Comparison of ENCODE assay signal across 9 cellular contexts in genomic region chr17:41737680-41738023, GRCh38. TPM values are rescaled to one million over a fixed set of nuclear protein-coding genes. Genes with fewer than 3 reads are reported as not detected.
DNase-seq lines count a peak whose midpoint lies in the region; ATAC-seq and TF ChIP-seq lines count a peak whose summit lies in the region.
"Had no signal": no experiment of that assay in that cellular context is flagged by ENCODE, and none has a peak within 500 bp of the region (broad histone marks: within the 10 kb centered on the region; RNA-seq: fewer than 3 reads in every experiment).

No MANE protein-coding gene starts in this region.

- H3K9me3 Mint-ChIP-seq in activated T-cell treated with anti-CD3 and anti-CD28 coated beads, Interleukin-2, amount 50 U/mL, for 72 hours = no peaks in the 10 kb centered on the region
- H3K9me3 Mint-ChIP-seq in activated B cell treated with CpG ODN at 0.5 μM for 24 hours = no peaks in the 10 kb centered on the region

- no peak overlapping the region for H4K8ac ChIP-seq in neuronal stem cell (ENCODE audit: low read depth, low read length)

- no peak overlapping the region for H3K14ac ChIP-seq in neuronal stem cell (ENCODE audit: low read length)

- no CpG with 5 or more reads among the region's 5 CpGs for WGBS in neuronal stem cell (ENCODE audit: extremely low coverage in 2 of 2, insufficient read length in 2 of 2, insufficient replicate concordance in 1 of 2), 2 donors
- 25 to 33% methylated on average over 5 of the region's 5 CpGs for WGBS in aorta, 2 donors

- intact Hi-C loops in activated B cell treated with CpG ODN at 0.5 μM for 24 hours (cut with micrococcal nuclease) (loop anchor here (1.0 to 10.0 kb wide), 6 partner anchors 49 to 379 kb away; partner anchors contain the start of genes JUP, KLHL11 and P3H4), aorta (cut with DNase I) (loop anchor here (1.0 to 2.0 kb wide), 2 partner anchors 63 to 64 kb away; no protein-coding TSS in a partner anchor)

- H3K23ac ChIP-seq in neuronal stem cell (ENCODE audit: low read depth, low read length, poor library complexity) = no peak overlapping the region

- H3K4me3 Mint-ChIP-seq in activated T-cell treated with anti-CD3 and anti-CD28 coated beads, Interleukin-2, amount 50 U/mL, for 72 hours = no peak overlapping the region
- no peak overlapping the region for H3K4me3 Mint-ChIP-seq in activated B cell treated with CpG ODN at 0.5 μM for 24 hours

- H3K36me3 ChIP-seq in HEK293 (ENCODE audit: control insufficient read depth in 2 of 2, insufficient read depth in 1 of 2, low read length in 2 of 2) (no peaks in the 10 kb centered on the region), neuronal stem cell (replicated peaks in 1 of 2; ENCODE audit: control insufficient read depth in 2 of 2, insufficient read depth in 2 of 2, low read length in 2 of 2) (no peaks in the 10 kb centered on the region), aorta (ENCODE audit: control insufficient read depth in 1 of 2, insufficient read depth in 2 of 2, low read length in 1 of 2) (no peaks in the 10 kb centered on the region)

- no peak overlapping the region for H3K4me2 ChIP-seq in neuronal stem cell (ENCODE audit: insufficient read depth, low read length, poor library complexity, severe bottlenecking)

- no peaks in the 10 kb centered on the region for H3K79me1 ChIP-seq in neuronal stem cell (ENCODE audit: low read depth, low read length)

- H3K27me3 ChIP-seq in neuronal stem cell (ENCODE audit: control insufficient read depth in 3 of 3, insufficient read depth in 3 of 3, low read depth in 1 of 3, low read length in 3 of 3) (peaks cover 5 to 36% (median 35%) of the 10 kb centered on the region in 3 experiments), aorta (ENCODE audit: control insufficient read depth in 1 of 2, insufficient read depth in 2 of 2, low read length in 1 of 2) (peaks cover 0 to 3% of the 10 kb centered on the region in 2 donors)

- H3K27me3 Mint-ChIP-seq in activated T-cell treated with anti-CD3 and anti-CD28 coated beads, Interleukin-2, amount 50 U/mL, for 72 hours (ENCODE audit: low read depth) = peaks cover 40% of the 10 kb centered on the region
- H3K27me3 Mint-ChIP-seq in activated B cell treated with CpG ODN at 0.5 μM for 24 hours = peaks cover 23% of the 10 kb centered on the region

- H3K9ac ChIP-seq in neuronal stem cell (ENCODE audit: low read depth, low read length, poor library complexity) = no peak overlapping the region

- H3K9me3 ChIP-seq in HEK293 (ENCODE audit: control insufficient read depth, insufficient read depth, low read depth, low read length) (no peaks in the 10 kb centered on the region), neuronal stem cell (replicated peaks in 1 of 2; ENCODE audit: control insufficient read depth in 2 of 2, insufficient read depth in 1 of 2, low read depth in 1 of 2, low read length in 2 of 2) (no peaks in the 10 kb centered on the region), aorta (ENCODE audit: control insufficient read depth, low read length) (no peaks in the 10 kb centered on the region)

- no peak overlapping the region for H2BK5ac ChIP-seq in neuronal stem cell (ENCODE audit: low read length)

- no peaks in the 10 kb centered on the region for H3K36me3 Mint-ChIP-seq in activated T-cell treated with anti-CD3 and anti-CD28 coated beads, Interleukin-2, amount 50 U/mL, for 72 hours (ENCODE audit: insufficient read depth in 2 of 2)
- no peaks in the 10 kb centered on the region for H3K36me3 Mint-ChIP-seq in activated B cell treated with CpG ODN at 0.5 μM for 24 hours (ENCODE audit: low read depth)

- H3K18ac ChIP-seq in neuronal stem cell (ENCODE audit: low read length) = no peak overlapping the region

- TF ChIP-seq CTCF in HEK293 (tag by site-specific recombination; IDR thresholded peaks at IDR 0.05) = no peak
- no peak for TF ChIP-seq CTCF in activated B cell treated with CpG ODN at 0.5 μM for 24 hours (IDR thresholded peaks at IDR 0.05)

- H3K4me3 ChIP-seq in HEK293 (ENCODE audit: low read depth, low read length) (no peak overlapping the region), neuronal stem cell (ENCODE audit: low read length in 2 of 2) (no peak overlapping the region), aorta (ENCODE audit: low read length in 2 of 2) (no peak overlapping the region)

- H2AFZ ChIP-seq in neuronal stem cell (ENCODE audit: low read length) = peak overlapping the region; percentile 95

- peak; percentile 5 to 6 for ATAC-seq in activated T-cell treated with anti-CD3 and anti-CD28 coated beads, Interleukin-2, amount 50 U/mL, for 72 hours (replicated peaks in 1 of 2)
- ATAC-seq in activated B cell treated with CpG ODN at 0.5 μM for 24 hours (ENCODE audit: low read depth) = peak; percentile 8
- no peak for ATAC-seq in aorta (ENCODE audit: low FRiP score)

- CTCF ChIA-PET in HEK293 (lab: Yijun Ruan, JAX) = interaction anchor here (0.6 to 3.3 kb wide), 38 partner anchors 10 to 1315 kb away, joined by 3 to 51 read pairs (median 4); partner anchors contain the start of genes JUP, KLHL10 and P3H4
- CTCF ChIA-PET in activated B cell treated with CpG ODN at 0.5 μM for 24 hours (lab: Charles Lee) = interaction anchor here (1.3 to 4.3 kb wide), 5 partner anchors 49 to 73 kb away, joined by 5 to 54 read pairs (median 7); partner anchors contain the start of genes JUP and P3H4

- H3K4me1 Mint-ChIP-seq in activated T-cell treated with anti-CD3 and anti-CD28 coated beads, Interleukin-2, amount 50 U/mL, for 72 hours (ENCODE audit: low read depth) = peaks cover 17% of the 10 kb centered on the region
- H3K4me1 Mint-ChIP-seq in activated B cell treated with CpG ODN at 0.5 μM for 24 hours = peaks cover 11% of the 10 kb centered on the region

- no peak for TF ChIP-seq POLR2A in erythroblast (IDR thresholded peaks at IDR 0.05; ENCODE audit: low read length)

- no peak overlapping the region for H3K27ac Mint-ChIP-seq in activated T-cell treated with anti-CD3 and anti-CD28 coated beads, Interleukin-2, amount 50 U/mL, for 72 hours
- no peak overlapping the region for H3K27ac Mint-ChIP-seq in activated B cell treated with CpG ODN at 0.5 μM for 24 hours

- H2BK120ac ChIP-seq in neuronal stem cell (ENCODE audit: low read depth, low read length) = no peak overlapping the region

- H3K4ac ChIP-seq in neuronal stem cell (ENCODE audit: low read length) = no peak overlapping the region

- no peak overlapping the region for H2BK12ac ChIP-seq in neuronal stem cell (ENCODE audit: low read length)

- H3K4me1 ChIP-seq in HEK293 (ENCODE audit: control insufficient read depth, insufficient read depth, low read length) = peaks cover 2% of the 10 kb centered on the region; the same call in 1 of the 2 replicates
- peaks cover 6 to 9% of the 10 kb centered on the region in 2 donors for H3K4me1 ChIP-seq in neuronal stem cell (ENCODE audit: control insufficient read depth in 2 of 2, insufficient read depth in 1 of 2, low read depth in 1 of 2, low read length in 2 of 2)
- H3K4me1 ChIP-seq in aorta (ENCODE audit: control insufficient read depth in 1 of 2, insufficient read depth in 2 of 2, low read length in 2 of 2) = no peaks in the 10 kb centered on the region

- no peak overlapping the region for H2BK15ac ChIP-seq in neuronal stem cell (ENCODE audit: low read length)

- no peak overlapping the region for H4K91ac ChIP-seq in neuronal stem cell (ENCODE audit: low read depth, low read length, poor library complexity)

- no peak overlapping the region for H2AK5ac ChIP-seq in neuronal stem cell (ENCODE audit: low read depth, low read length)

- DNase-seq in activated T-cell treated with anti-CD3 and anti-CD28 coated beads, Interleukin-2, amount 50 U/mL, for 72 hours = peak in 1 of 2 donors; percentile 8
- DNase-seq in activated T-cell treated with anti-CD3 and anti-CD28 coated beads, Interleukin-2, amount 50 U/mL, for 48 hours = no peak
- no peak for DNase-seq in activated B cell treated with CpG ODN at 0.5 μM for 24 hours
- DNase-seq in neuronal stem cell (ENCODE audit: low spot score) = no peak
- DNase-seq in erythroblast (lab: John Stamatoyannopoulos, UW) = no peak
- DNase-seq in mucosa of gallbladder (ENCODE audit: low spot score) = no peak
- DNase-seq in aorta = no peak

- POLR2A ChIA-PET in HEK293 (lab: Yijun Ruan, JAX) (interaction anchor here (0.6 to 1.9 kb wide), 7 partner anchors 48 to 222 kb away, joined by 3 to 17 read pairs (median 6); partner anchors contain the start of genes EIF1 and JUP), activated B cell treated with CpG ODN at 0.5 μM for 24 hours (lab: Charles Lee) (interaction anchor here (1.0 to 1.1 kb wide), 2 partner anchors 49 to 64 kb away, joined by 3 to 5 read pairs; partner anchors contain the start of gene EIF1)

- H3K27ac ChIP-seq in HEK293 (ENCODE audit: extremely low read depth, low read depth, low read length) (no peak overlapping the region), neuronal stem cell (replicated peaks; ENCODE audit: low read length) (no peak overlapping the region), aorta (ENCODE audit: low read depth in 1 of 2, low read length in 2 of 2) (no peak overlapping the region)

TF ChIP-seq in HEK293, 187 proteins besides CTCF, POLR2A, EP300 and RAD21:
- peak; percentile 70 for TF ChIP-seq ZBTB17 (tag by site-specific recombination; IDR thresholded peaks at IDR 0.05)
- peak; percentile 15; the same call in 1 of the 2 replicates for TF ChIP-seq ZNF341 (tag by site-specific recombination; IDR thresholded peaks at IDR 0.05; ENCODE audit: low read depth)
- TF ChIP-seq HOXC10 (CRISPR knock-in tag; IDR thresholded peaks at IDR 0.05) = no peak
TF ChIP-seq in HEK293: peak in this region for 2.

RNA-seq across cellular contexts. Expression of gene HAP1, which starts 3.2 kb away (rescaled TPM):
- under 1 TPM; 0.17 to 0.21 TPM for total RNA-seq in activated T-cell treated with anti-CD3 and anti-CD28 coated beads, Interleukin-2, amount 50 U/mL, for 72 hours
- total RNA-seq in activated B cell treated with CpG ODN at 0.5 μM for 24 hours (0.10 and 0.11 TPM in 2 replicates), mucosa of gallbladder (1.9 TPM), aorta (under 1 TPM in 1 of 2 donors, not detected in 1; 0.06 TPM)
- 1.5 TPM for polyA plus RNA-seq in neuronal stem cell (2013, experiment 1 of 2)
- 1.5 TPM for polyA plus RNA-seq in neuronal stem cell (2013, experiment 2 of 2)
- polyA plus RNA-seq in aorta = not detected

RNA-seq across cellular contexts. Expression of gene GAST, which starts 25.5 kb away (rescaled TPM):
- total RNA-seq in activated T-cell treated with anti-CD3 and anti-CD28 coated beads, Interleukin-2, amount 50 U/mL, for 72 hours = not detected
- total RNA-seq in activated B cell treated with CpG ODN at 0.5 μM for 24 hours (not detected in 2 replicates), mucosa of gallbladder (not detected), aorta (not detected)
- not detected for polyA plus RNA-seq in neuronal stem cell (2013, experiment 1 of 2)
- polyA plus RNA-seq in neuronal stem cell (2013, experiment 2 of 2) = not detected
- not detected for polyA plus RNA-seq in aorta
- total RNA-seq: ureter had no signal

RNA-seq across cellular contexts. Expression of gene JUP, which starts 48.9 kb away (rescaled TPM):
- under 1 TPM; 0.86 to 0.99 TPM for total RNA-seq in activated T-cell treated with anti-CD3 and anti-CD28 coated beads, Interleukin-2, amount 50 U/mL, for 72 hours
- total RNA-seq in activated B cell treated with CpG ODN at 0.5 μM for 24 hours (27.3 and 31.1 TPM in 2 replicates), mucosa of gallbladder (201 TPM), aorta (10 to 100 TPM; 35.7 to 41.0 TPM)
- 55.6 TPM for polyA plus RNA-seq in neuronal stem cell (2013, experiment 1 of 2)
- 57.2 TPM for polyA plus RNA-seq in neuronal stem cell (2013, experiment 2 of 2)
- 10 to 100 TPM; 48.3 to 64.3 TPM for polyA plus RNA-seq in aorta

RNA-seq across cellular contexts. Expression of gene EIF1, which starts 49.0 kb away (rescaled TPM):
- 1,000 to 10,000 TPM; 2,404 to 2,458 TPM for total RNA-seq in activated T-cell treated with anti-CD3 and anti-CD28 coated beads, Interleukin-2, amount 50 U/mL, for 72 hours
- total RNA-seq in activated B cell treated with CpG ODN at 0.5 μM for 24 hours = 843 and 900 TPM in 2 replicates
- 353 TPM for polyA plus RNA-seq in neuronal stem cell (2013, experiment 1 of 2)
- 340 TPM for polyA plus RNA-seq in neuronal stem cell (2013, experiment 2 of 2)
- total RNA-seq in mucosa of gallbladder = 723 TPM
- total RNA-seq in aorta = 100 to 1,000 TPM; 582 to 726 TPM
- polyA plus RNA-seq in aorta = 100 to 1,000 TPM; 372 to 801 TPM

Comparison
In these comparisons a context has a peak if more than half of its experiments do, and no peak if none do; other contexts are left out.
1. RNA of gene JUP, which starts 48.9 kb away (total RNA-seq): 201 TPM in mucosa of gallbladder (single experiment), 35.7 to 41.0 TPM in aorta and 27.3 to 31.1 TPM in activated B cell treated with CpG ODN at 0.5 μM for 24 hours; 0.86 to 0.99 TPM in activated T-cell treated with anti-CD3 and anti-CD28 coated beads, Interleukin-2, amount 50 U/mL, for 72 hours; every median in the first group is over 10 times any median in the second.